Comparison of ENCODE assay signal across 23 cellular contexts in genomic region chr10:132030898-132031463, GRCh38. TPM values are rescaled to one million over a fixed set of nuclear protein-coding genes. Genes with fewer than 3 reads are reported as not detected.
DNase-seq lines count a peak whose midpoint lies in the region; TF ChIP-seq lines count a peak whose summit lies in the region.
"Had no signal": no experiment of that assay in that cellular context is flagged by ENCODE, and none has a peak within 500 bp of the region (broad histone marks: within the 10 kb centered on the region; RNA-seq: fewer than 3 reads in every experiment).

No MANE protein-coding gene starts in this region.

- no peak overlapping the region for H3K4me3 Mint-ChIP-seq in glutamatergic neuron (ENCODE audit: unreplicated experiment)
- H3K4me3 Mint-ChIP-seq: activated CD4-positive, alpha-beta memory T cell treated with anti-CD3 and anti-CD28 coated beads, Interleukin-2, amount 10 ng/mL, durations not matched to agents 7 days and 5 days; activated naive CD4-positive, alpha-beta T cell treated with anti-CD3 and anti-CD28 coated beads, Interleukin-2, amount 50 U/mL, for 24 hours; H9; IgD-negative memory B cell; naive thymus-derived CD8-positive, alpha-beta T cell; stimulated activated naive B cell treated with anti-CD40 and anti-IgM and Interleukin-4, amounts not matched to agents 10 μg/mL and 1 μg/mL and 100 μg/mL, for 72 hours; T-cell had no signal

- H3K9me3 Mint-ChIP-seq in glutamatergic neuron (ENCODE audit: unreplicated experiment) = peaks cover 2% of the 10 kb centered on the region
- H3K9me3 Mint-ChIP-seq: activated CD4-positive, alpha-beta memory T cell treated with anti-CD3 and anti-CD28 coated beads, Interleukin-2, amount 10 ng/mL, durations not matched to agents 7 days and 5 days; activated naive CD4-positive, alpha-beta T cell treated with anti-CD3 and anti-CD28 coated beads, Interleukin-2, amount 50 U/mL, for 24 hours; activated T-helper 2 cell treated with anti-CD3 and anti-CD28 coated beads, Interferon-gamma antibody, Interleukin-2, Interleukin-4, amounts not matched to agents 10 μg/mL and 5 μg/mL and 100 μg/mL, durations not matched to agents 14 hours and 24 hours and 36 hours; naive thymus-derived CD8-positive, alpha-beta T cell; stimulated activated naive B cell treated with anti-CD40 and anti-IgM and Interleukin-4, amounts not matched to agents 10 μg/mL and 1 μg/mL and 100 μg/mL, for 72 hours; T-cell had no signal

- peak overlapping the region; percentile 7 for H3K4me3 ChIP-seq in endocrine pancreas (ENCODE audit: control insufficient read depth, insufficient read depth, low read length)
- H3K4me3 ChIP-seq in MG63 = no peak overlapping the region
- H3K4me3 ChIP-seq: breast epithelium, psoas muscle, suprapubic skin had no signal

- no peaks in the 10 kb centered on the region for H3K4me1 ChIP-seq in endocrine pancreas (ENCODE audit: control insufficient read depth, insufficient read depth, low read length)
- H3K4me1 ChIP-seq: breast epithelium had no signal

- H3K36me3 ChIP-seq in endocrine pancreas (ENCODE audit: control insufficient read depth, insufficient read depth, low read length) (no peaks in the 10 kb centered on the region), MG63 (no peaks in the 10 kb centered on the region)
- H3K36me3 ChIP-seq: breast epithelium, suprapubic skin had no signal

- H3K36me3 Mint-ChIP-seq in glutamatergic neuron (ENCODE audit: unreplicated experiment) = peaks cover 13% of the 10 kb centered on the region
- H3K36me3 Mint-ChIP-seq: activated naive CD4-positive, alpha-beta T cell treated with anti-CD3 and anti-CD28 coated beads, Interleukin-2, amount 50 U/mL, for 24 hours; naive thymus-derived CD8-positive, alpha-beta T cell; stimulated activated naive B cell treated with anti-CD40 and anti-IgM and Interleukin-4, amounts not matched to agents 10 μg/mL and 1 μg/mL and 100 μg/mL, for 72 hours; T-cell had no signal

- no peak for TF ChIP-seq CTCF in glutamatergic neuron (IDR thresholded peaks at IDR 0.05; ENCODE audit: partially characterized antibody, unreplicated experiment)

- peaks cover 13% of the 10 kb centered on the region for H3K27me3 Mint-ChIP-seq in glutamatergic neuron (ENCODE audit: unreplicated experiment)

- H3K27ac Mint-ChIP-seq in glutamatergic neuron (ENCODE audit: unreplicated experiment) = no peak overlapping the region
- H3K27ac Mint-ChIP-seq: activated CD4-positive, alpha-beta memory T cell treated with anti-CD3 and anti-CD28 coated beads, Interleukin-2, amount 10 ng/mL, durations not matched to agents 7 days and 5 days; activated naive CD4-positive, alpha-beta T cell treated with anti-CD3 and anti-CD28 coated beads, Interleukin-2, amount 50 U/mL, for 24 hours; activated T-helper 2 cell treated with anti-CD3 and anti-CD28 coated beads, Interferon-gamma antibody, Interleukin-2, Interleukin-4, amounts not matched to agents 10 μg/mL and 5 μg/mL and 100 μg/mL, durations not matched to agents 14 hours and 24 hours and 36 hours; H9; naive thymus-derived CD8-positive, alpha-beta T cell; stimulated activated naive B cell treated with anti-CD40 and anti-IgM and Interleukin-4, amounts not matched to agents 10 μg/mL and 1 μg/mL and 100 μg/mL, for 72 hours; T-cell had no signal

- DNase-seq in DMS79 treated with DMSO at 0.1 percent for 48 hours (lab: John Stamatoyannopoulos, UW) = peak; percentile 60
- DNase-seq in NCI-H187 treated with DMSO at 0.1 percent for 48 hours (lab: John Stamatoyannopoulos, UW) = peak; percentile 50
- DNase-seq in NCI-H2227 (lab: John Stamatoyannopoulos, UW; ENCODE audit: unreplicated experiment) = peak; percentile 33
- no peak for DNase-seq in GDM1 (lab: John Stamatoyannopoulos, UW)
- no peak for DNase-seq in glutamatergic neuron
- no peak for DNase-seq in MG63
- DNase-seq: activated CD4-positive, alpha-beta memory T cell treated with anti-CD3 and anti-CD28 coated beads, Interleukin-2, amount 10 ng/mL, durations not matched to agents 7 days and 5 days; GF-D8; H9; naive thymus-derived CD8-positive, alpha-beta T cell; NCI-H1694; NCI-H526 treated with DMSO at 0.1 percent for 48 hours; nucleus accumbens; psoas muscle; stimulated activated CD4-positive, alpha-beta T cell treated with anti-CD3 and anti-CD28 coated beads, Interleukin-4, amount 100 ng/mL, for 4 hours; stimulated activated naive B cell treated with anti-CD40 and anti-IgM and Interleukin-4, amounts not matched to agents 10 μg/mL and 1 μg/mL and 100 μg/mL, for 72 hours; T-cell had no signal

- H3K9me3 ChIP-seq in endocrine pancreas (ENCODE audit: control insufficient read depth, low read length) (no peaks in the 10 kb centered on the region), MG63 (no peaks in the 10 kb centered on the region)
- H3K9me3 ChIP-seq: breast epithelium, psoas muscle, suprapubic skin had no signal

- H3K4me1 Mint-ChIP-seq in glutamatergic neuron (ENCODE audit: low read depth, unreplicated experiment) = peaks cover 1% of the 10 kb centered on the region
- H3K4me1 Mint-ChIP-seq: activated naive CD4-positive, alpha-beta T cell treated with anti-CD3 and anti-CD28 coated beads, Interleukin-2, amount 50 U/mL, for 24 hours; IgD-negative memory B cell had no signal

- H3K27me3 ChIP-seq in endocrine pancreas (ENCODE audit: control insufficient read depth, insufficient read depth, low read length) (no peaks in the 10 kb centered on the region), MG63 (peaks cover 25% of the 10 kb centered on the region)

- no peak overlapping the region for H3K9ac ChIP-seq in endocrine pancreas (ENCODE audit: control insufficient read depth, insufficient read depth, low read length)

RNA-seq across cellular contexts. Expression of gene JAKMIP3, which starts 34.8 kb away (rescaled TPM):
- total RNA-seq in glutamatergic neuron (ENCODE audit: unreplicated experiment) = 0.44 TPM
- total RNA-seq in MG63 (2014; rRNA removed; shearing (Covaris generic); ENCODE audit: low replicate concordance) = 0.07 and 0.99 TPM in 2 replicates

RNA-seq across cellular contexts. Expression of gene BNIP3, which starts 49.3 kb away (rescaled TPM):
- total RNA-seq in glutamatergic neuron (ENCODE audit: unreplicated experiment) = 56.4 TPM
- total RNA-seq in MG63 (2014; rRNA removed; shearing (Covaris generic); ENCODE audit: low replicate concordance) = 93.6 and 107 TPM in 2 replicates

Comparison
In these comparisons a context has a peak if more than half of its experiments do, and no peak if none do; other contexts are left out.
1. DNase-seq: peak in DMS79 treated with DMSO at 0.1 percent for 48 hours (single experiment), NCI-H187 treated with DMSO at 0.1 percent for 48 hours (single experiment) and NCI-H2227 (single experiment); none in GDM1 (single experiment), glutamatergic neuron (single experiment) and MG63 (single experiment).